In the genomic region with DNA sequence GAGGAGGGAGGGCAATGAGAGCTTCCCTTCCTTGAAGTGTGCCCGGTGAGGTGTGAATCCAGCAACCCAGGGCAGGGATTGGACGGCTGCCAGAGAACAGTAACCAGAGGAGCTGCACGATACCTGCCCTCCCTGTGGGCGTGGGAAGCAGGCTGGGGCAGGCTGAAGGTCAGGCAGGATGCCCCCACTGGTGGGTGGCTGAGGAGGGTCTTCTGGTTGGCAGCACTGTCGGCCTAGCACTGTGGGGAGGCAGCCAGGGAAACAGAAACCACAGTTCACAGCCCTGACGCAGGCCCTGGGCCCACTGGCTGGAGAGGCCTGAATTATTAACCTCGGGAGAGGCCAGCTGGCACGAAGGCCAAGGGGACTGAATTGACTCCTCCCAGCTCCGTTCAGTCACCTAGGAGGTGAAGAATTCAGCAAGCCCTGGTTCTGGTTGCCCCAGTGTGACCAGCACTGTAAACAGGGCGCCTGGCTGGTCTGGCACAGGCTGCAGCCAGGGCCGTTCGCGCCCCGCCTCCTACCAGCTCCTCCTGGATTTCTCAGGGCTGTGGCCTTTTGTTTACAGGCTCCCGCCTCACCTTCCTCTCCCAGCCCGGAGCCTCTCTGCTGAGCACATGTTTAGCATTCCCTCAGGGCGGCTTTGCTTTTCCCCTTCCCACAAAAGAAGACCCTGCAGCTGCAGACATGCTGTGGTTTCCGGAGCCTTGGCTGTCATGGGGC, we compare ENCODE assay signal across 8 cellular contexts.
DNase-seq lines count a peak whose midpoint lies in the region; ATAC-seq, FAIRE-seq and TF ChIP-seq lines count a peak whose summit lies in the region.

No MANE protein-coding gene starts in this region.

- CTCF ChIA-PET in Caco-2 (lab: Charles Lee) = interaction anchor here (0.6 kb wide), 1 partner anchor 1743 kb away, joined by 3 read pairs; no protein-coding TSS in a partner anchor

- no peak overlapping the region for H3K4me3 ChIP-seq in Caco-2 (ENCODE audit: low read depth, low read length)
- H3K4me3 ChIP-seq in fibroblast of mammary gland (ENCODE audit: control insufficient read depth, low read depth, low read length) = no peak overlapping the region
- no peak overlapping the region for H3K4me3 ChIP-seq in osteoblast (ENCODE audit: insufficient read depth, low read length)

- FAIRE-seq in GM12892 (lab: Jason Lieb, UNC) = no peak

- H3K27me3 Mint-ChIP-seq in Caco-2 (ENCODE audit: insufficient read depth, unreplicated experiment) = no peaks in the 10 kb centered on the region

- peaks cover 34% of the 10 kb centered on the region for H3K4me1 ChIP-seq in Caco-2
- H3K4me1 ChIP-seq in osteoblast (ENCODE audit: insufficient read depth, low read length) = no peaks in the 10 kb centered on the region

- H3K4me2 ChIP-seq in osteoblast (ENCODE audit: insufficient read depth, low read length) = no peak overlapping the region

- no peaks in the 10 kb centered on the region for H4K20me1 ChIP-seq in osteoblast (ENCODE audit: insufficient read depth, low read length)

- BruUV-seq in Caco-2 (replicated peaks; lab: Mats Ljungman, UMichigan) = no TSS peak

- peaks cover 29% of the 10 kb centered on the region for H3K4me1 Mint-ChIP-seq in Caco-2 (ENCODE audit: low read depth, unreplicated experiment)

- no peaks in the 10 kb centered on the region for H3K36me3 Mint-ChIP-seq in Caco-2 (ENCODE audit: insufficient read depth, unreplicated experiment)

- no peak overlapping the region for H3K4me3 Mint-ChIP-seq in Caco-2 (ENCODE audit: unreplicated experiment)

- H3K27ac ChIP-seq in osteoblast (ENCODE audit: low read depth, low read length) = no peak overlapping the region

- POLR2A ChIA-PET in Caco-2 (lab: Charles Lee) = no interaction called here

- H3K79me2 ChIP-seq in osteoblast (ENCODE audit: insufficient read depth, low read length) = no peaks in the 10 kb centered on the region

- no peaks in the 10 kb centered on the region for H3K27me3 ChIP-seq in Caco-2 (replicated peaks; ENCODE audit: control insufficient read depth, insufficient read depth, low read length)
- no peaks in the 10 kb centered on the region for H3K27me3 ChIP-seq in osteoblast (ENCODE audit: insufficient read depth, low read length)

- DNase-seq in Caco-2 (peak; percentile 51 to 67), NCI-H774 (lab: John Stamatoyannopoulos, UW) (peak; percentile 23), fibroblast of mammary gland (ENCODE audit: low read depth) (peak; percentile 23), osteoblast (ENCODE audit: insufficient read length, low spot score, missing footprints) (peak; percentile 30), GM12892 (ENCODE audit: insufficient read length) (no peak), GM19238 (ENCODE audit: insufficient read length, low spot score) (no peak)

- H3K27ac Mint-ChIP-seq in Caco-2 (ENCODE audit: unreplicated experiment) = peak overlapping the region; percentile 78

- TF ChIP-seq CTCF in Caco-2 (IDR thresholded peaks at IDR 0.05; ENCODE audit: insufficient read depth in 1 of 2, low read depth in 1 of 2, low read length in 1 of 2, severe bottlenecking in 1 of 2, unreplicated experiment in 1 of 2) (no peak), fibroblast of mammary gland (conservative IDR thresholded peaks at IDR 0.05; ENCODE audit: control insufficient read depth, insufficient read depth, low read depth, low read length) (no peak), osteoblast (IDR thresholded peaks at IDR 0.05; ENCODE audit: extremely low read depth, low read depth, low read length) (no peak)

- intact Hi-C loops in Caco-2 (cut with micrococcal nuclease; ENCODE audit: unreplicated experiment) = no loop called here

- no peaks in the 10 kb centered on the region for H3K9me3 Mint-ChIP-seq in Caco-2 (ENCODE audit: unreplicated experiment)

- TF ChIP-seq POLR2A in GM12892 (IDR thresholded peaks at IDR 0.05; ENCODE audit: low read depth, low read length) = no peak

- H3K36me3 ChIP-seq in Caco-2 (ENCODE audit: control insufficient read depth, insufficient read depth, low read length) (no peaks in the 10 kb centered on the region), osteoblast (ENCODE audit: insufficient read depth, low read length) (no peaks in the 10 kb centered on the region)

- ATAC-seq in HG02642 (IDR thresholded peaks at IDR 0.05; ENCODE audit: poor library complexity, unreplicated experiment) (peak; percentile 72), GM18520 (IDR thresholded peaks at IDR 0.05; ENCODE audit: unreplicated experiment) (no peak)

- H3K9me3 ChIP-seq in Caco-2 (no peaks in the 10 kb centered on the region), osteoblast (ENCODE audit: low read depth, low read length) (no peaks in the 10 kb centered on the region)

- H2AFZ ChIP-seq in osteoblast (ENCODE audit: low read length) = peak overlapping the region; percentile 47

Comparison
In these comparisons a context has a peak if more than half of its experiments do, and no peak if none do; other contexts are left out.
1. DNase-seq: peak in Caco-2 (2 of 2), NCI-H774 (single experiment), fibroblast of mammary gland (single experiment) and osteoblast (single experiment); none in GM12892 (single experiment) and GM19238 (single experiment).